In the genomic region with DNA sequence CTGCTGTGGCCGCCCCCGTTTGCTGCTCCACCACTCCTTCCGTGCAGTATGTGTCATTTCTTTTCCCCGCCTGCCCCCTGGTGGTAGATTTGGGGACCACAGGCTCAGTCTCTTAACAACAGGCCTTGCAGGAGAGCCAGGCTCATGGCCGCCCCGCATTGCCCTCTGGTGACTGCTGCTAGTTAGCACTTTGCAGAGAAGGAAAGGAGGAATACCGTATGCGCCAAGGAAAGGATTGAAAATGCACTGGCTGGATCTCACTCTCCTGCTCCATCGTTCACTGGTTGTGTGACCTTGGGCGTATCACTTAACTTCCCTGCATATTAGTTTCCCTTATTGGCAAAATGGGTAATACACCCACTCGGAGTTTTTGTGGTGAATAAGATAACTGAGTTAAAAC, we compare ENCODE assay signal across 1 cellular context.
TF ChIP-seq lines count a peak whose summit lies in the region.

No MANE protein-coding gene starts in this region.

TF ChIP-seq in HepG2, 621 proteins besides CTCF, POLR2A, EP300 and RAD21 (continued from another document and continues in another):
- TF ChIP-seq, protein P1, sequence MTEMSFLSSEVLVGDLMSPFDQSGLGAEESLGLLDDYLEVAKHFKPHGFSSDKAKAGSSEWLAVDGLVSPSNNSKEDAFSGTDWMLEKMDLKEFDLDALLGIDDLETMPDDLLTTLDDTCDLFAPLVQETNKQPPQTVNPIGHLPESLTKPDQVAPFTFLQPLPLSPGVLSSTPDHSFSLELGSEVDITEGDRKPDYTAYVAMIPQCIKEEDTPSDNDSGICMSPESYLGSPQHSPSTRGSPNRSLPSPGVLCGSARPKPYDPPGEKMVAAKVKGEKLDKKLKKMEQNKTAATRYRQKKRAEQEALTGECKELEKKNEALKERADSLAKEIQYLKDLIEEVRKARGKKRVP (CRISPR knock-in tag; IDR thresholded peaks at IDR 0.05) = no peak
- no peak for TF ChIP-seq NBN (conservative IDR thresholded peaks at IDR 0.05)
- no peak for TF ChIP-seq ZNF234 (CRISPR knock-in tag; conservative IDR thresholded peaks at IDR 0.05)
- TF ChIP-seq, protein P2, sequence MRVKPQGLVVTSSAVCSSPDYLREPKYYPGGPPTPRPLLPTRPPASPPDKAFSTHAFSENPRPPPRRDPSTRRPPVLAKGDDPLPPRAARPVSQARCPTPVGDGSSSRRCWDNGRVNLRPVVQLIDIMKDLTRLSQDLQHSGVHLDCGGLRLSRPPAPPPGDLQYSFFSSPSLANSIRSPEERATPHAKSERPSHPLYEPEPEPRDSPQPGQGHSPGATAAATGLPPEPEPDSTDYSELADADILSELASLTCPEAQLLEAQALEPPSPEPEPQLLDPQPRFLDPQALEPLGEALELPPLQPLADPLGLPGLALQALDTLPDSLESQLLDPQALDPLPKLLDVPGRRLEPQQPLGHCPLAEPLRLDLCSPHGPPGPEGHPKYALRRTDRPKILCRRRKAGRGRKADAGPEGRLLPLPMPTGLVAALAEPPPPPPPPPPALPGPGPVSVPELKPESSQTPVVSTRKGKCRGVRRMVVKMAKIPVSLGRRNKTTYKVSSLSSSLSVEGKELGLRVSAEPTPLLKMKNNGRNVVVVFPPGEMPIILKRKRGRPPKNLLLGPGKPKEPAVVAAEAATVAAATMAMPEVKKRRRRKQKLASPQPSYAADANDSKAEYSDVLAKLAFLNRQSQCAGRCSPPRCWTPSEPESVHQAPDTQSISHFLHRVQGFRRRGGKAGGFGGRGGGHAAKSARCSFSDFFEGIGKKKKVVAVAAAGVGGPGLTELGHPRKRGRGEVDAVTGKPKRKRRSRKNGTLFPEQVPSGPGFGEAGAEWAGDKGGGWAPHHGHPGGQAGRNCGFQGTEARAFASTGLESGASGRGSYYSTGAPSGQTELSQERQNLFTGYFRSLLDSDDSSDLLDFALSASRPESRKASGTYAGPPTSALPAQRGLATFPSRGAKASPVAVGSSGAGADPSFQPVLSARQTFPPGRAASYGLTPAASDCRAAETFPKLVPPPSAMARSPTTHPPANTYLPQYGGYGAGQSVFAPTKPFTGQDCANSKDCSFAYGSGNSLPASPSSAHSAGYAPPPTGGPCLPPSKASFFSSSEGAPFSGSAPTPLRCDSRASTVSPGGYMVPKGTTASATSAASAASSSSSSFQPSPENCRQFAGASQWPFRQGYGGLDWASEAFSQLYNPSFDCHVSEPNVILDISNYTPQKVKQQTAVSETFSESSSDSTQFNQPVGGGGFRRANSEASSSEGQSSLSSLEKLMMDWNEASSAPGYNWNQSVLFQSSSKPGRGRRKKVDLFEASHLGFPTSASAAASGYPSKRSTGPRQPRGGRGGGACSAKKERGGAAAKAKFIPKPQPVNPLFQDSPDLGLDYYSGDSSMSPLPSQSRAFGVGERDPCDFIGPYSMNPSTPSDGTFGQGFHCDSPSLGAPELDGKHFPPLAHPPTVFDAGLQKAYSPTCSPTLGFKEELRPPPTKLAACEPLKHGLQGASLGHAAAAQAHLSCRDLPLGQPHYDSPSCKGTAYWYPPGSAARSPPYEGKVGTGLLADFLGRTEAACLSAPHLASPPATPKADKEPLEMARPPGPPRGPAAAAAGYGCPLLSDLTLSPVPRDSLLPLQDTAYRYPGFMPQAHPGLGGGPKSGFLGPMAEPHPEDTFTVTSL (CRISPR knock-in tag; IDR thresholded peaks at IDR 0.05; ENCODE audit: borderline replicate concordance) = no peak
- TF ChIP-seq HES4 (CRISPR knock-in tag; IDR thresholded peaks at IDR 0.05; ENCODE audit: borderline replicate concordance) = no peak
- TF ChIP-seq MEF2D (CRISPR knock-in tag; IDR thresholded peaks at IDR 0.05) = no peak
- TF ChIP-seq POGZ (CRISPR knock-in tag; IDR thresholded peaks at IDR 0.05) = no peak
- TF ChIP-seq HDAC1 (CRISPR knock-in tag; IDR thresholded peaks at IDR 0.05) = no peak
- TF ChIP-seq IRX3 (CRISPR knock-in tag; IDR thresholded peaks at IDR 0.05; ENCODE audit: borderline replicate concordance, low read depth) = no peak
- TF ChIP-seq ZNF251 (CRISPR knock-in tag; IDR thresholded peaks at IDR 0.05) = no peak
- no peak for TF ChIP-seq ZNF138 (CRISPR knock-in tag; IDR thresholded peaks at IDR 0.05; ENCODE audit: low read depth)
- no peak for TF ChIP-seq SATB2 (CRISPR knock-in tag; IDR thresholded peaks at IDR 0.05)
- no peak for TF ChIP-seq ZNF563 (CRISPR knock-in tag; IDR thresholded peaks at IDR 0.05)
- TF ChIP-seq RFXANK (CRISPR knock-in tag; IDR thresholded peaks at IDR 0.05) = no peak
- TF ChIP-seq, protein P3, sequence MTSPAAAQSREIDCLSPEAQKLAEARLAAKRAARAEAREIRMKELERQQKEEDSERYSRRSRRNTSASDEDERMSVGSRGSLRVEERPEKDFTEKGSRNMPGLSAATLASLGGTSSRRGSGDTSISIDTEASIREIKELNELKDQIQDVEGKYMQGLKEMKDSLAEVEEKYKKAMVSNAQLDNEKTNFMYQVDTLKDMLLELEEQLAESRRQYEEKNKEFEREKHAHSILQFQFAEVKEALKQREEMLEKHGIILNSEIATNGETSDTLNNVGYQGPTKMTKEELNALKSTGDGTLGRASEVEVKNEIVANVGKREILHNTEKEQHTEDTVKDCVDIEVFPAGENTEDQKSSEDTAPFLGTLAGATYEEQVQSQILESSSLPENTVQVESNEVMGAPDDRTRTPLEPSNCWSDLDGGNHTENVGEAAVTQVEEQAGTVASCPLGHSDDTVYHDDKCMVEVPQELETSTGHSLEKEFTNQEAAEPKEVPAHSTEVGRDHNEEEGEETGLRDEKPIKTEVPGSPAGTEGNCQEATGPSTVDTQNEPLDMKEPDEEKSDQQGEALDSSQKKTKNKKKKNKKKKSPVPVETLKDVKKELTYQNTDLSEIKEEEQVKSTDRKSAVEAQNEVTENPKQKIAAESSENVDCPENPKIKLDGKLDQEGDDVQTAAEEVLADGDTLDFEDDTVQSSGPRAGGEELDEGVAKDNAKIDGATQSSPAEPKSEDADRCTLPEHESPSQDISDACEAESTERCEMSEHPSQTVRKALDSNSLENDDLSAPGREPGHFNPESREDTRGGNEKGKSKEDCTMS (CRISPR knock-in tag; conservative IDR thresholded peaks at IDR 0.05) = no peak
- TF ChIP-seq, protein P4, sequence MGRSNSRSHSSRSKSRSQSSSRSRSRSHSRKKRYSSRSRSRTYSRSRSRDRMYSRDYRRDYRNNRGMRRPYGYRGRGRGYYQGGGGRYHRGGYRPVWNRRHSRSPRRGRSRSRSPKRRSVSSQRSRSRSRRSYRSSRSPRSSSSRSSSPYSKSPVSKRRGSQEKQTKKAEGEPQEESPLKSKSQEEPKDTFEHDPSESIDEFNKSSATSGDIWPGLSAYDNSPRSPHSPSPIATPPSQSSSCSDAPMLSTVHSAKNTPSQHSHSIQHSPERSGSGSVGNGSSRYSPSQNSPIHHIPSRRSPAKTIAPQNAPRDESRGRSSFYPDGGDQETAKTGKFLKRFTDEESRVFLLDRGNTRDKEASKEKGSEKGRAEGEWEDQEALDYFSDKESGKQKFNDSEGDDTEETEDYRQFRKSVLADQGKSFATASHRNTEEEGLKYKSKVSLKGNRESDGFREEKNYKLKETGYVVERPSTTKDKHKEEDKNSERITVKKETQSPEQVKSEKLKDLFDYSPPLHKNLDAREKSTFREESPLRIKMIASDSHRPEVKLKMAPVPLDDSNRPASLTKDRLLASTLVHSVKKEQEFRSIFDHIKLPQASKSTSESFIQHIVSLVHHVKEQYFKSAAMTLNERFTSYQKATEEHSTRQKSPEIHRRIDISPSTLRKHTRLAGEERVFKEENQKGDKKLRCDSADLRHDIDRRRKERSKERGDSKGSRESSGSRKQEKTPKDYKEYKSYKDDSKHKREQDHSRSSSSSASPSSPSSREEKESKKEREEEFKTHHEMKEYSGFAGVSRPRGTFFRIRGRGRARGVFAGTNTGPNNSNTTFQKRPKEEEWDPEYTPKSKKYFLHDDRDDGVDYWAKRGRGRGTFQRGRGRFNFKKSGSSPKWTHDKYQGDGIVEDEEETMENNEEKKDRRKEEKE (IDR thresholded peaks at IDR 0.05) = no peak
- TF ChIP-seq, protein P5, sequence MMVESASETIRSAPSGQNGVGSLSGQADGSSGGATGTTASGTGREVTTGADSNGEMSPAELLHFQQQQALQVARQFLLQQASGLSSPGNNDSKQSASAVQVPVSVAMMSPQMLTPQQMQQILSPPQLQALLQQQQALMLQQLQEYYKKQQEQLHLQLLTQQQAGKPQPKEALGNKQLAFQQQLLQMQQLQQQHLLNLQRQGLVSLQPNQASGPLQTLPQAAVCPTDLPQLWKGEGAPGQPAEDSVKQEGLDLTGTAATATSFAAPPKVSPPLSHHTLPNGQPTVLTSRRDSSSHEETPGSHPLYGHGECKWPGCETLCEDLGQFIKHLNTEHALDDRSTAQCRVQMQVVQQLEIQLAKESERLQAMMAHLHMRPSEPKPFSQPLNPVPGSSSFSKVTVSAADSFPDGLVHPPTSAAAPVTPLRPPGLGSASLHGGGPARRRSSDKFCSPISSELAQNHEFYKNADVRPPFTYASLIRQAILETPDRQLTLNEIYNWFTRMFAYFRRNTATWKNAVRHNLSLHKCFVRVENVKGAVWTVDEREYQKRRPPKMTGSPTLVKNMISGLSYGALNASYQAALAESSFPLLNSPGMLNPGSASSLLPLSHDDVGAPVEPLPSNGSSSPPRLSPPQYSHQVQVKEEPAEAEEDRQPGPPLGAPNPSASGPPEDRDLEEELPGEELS (CRISPR knock-in tag; IDR thresholded peaks at IDR 0.05) = no peak
- TF ChIP-seq, protein P6, sequence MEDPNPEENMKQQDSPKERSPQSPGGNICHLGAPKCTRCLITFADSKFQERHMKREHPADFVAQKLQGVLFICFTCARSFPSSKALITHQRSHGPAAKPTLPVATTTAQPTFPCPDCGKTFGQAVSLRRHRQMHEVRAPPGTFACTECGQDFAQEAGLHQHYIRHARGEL (CRISPR knock-in tag; IDR thresholded peaks at IDR 0.05) = no peak
- TF ChIP-seq ETV5 (CRISPR knock-in tag; IDR thresholded peaks at IDR 0.05; ENCODE audit: borderline replicate concordance) = 0 out of 2 replicates have a peak, but pooled peaks have one; percentile 33
- TF ChIP-seq TBP (CRISPR knock-in tag; IDR thresholded peaks at IDR 0.05) = no peak
- TF ChIP-seq MXI1 (IDR thresholded peaks at IDR 0.05; ENCODE audit: borderline replicate concordance, low read depth, low read length) = no peak
- TF ChIP-seq, protein P7, sequence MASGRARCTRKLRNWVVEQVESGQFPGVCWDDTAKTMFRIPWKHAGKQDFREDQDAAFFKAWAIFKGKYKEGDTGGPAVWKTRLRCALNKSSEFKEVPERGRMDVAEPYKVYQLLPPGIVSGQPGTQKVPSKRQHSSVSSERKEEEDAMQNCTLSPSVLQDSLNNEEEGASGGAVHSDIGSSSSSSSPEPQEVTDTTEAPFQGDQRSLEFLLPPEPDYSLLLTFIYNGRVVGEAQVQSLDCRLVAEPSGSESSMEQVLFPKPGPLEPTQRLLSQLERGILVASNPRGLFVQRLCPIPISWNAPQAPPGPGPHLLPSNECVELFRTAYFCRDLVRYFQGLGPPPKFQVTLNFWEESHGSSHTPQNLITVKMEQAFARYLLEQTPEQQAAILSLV (CRISPR knock-in tag; IDR thresholded peaks at IDR 0.05; ENCODE audit: borderline replicate concordance) = no peak
- TF ChIP-seq CENPT (CRISPR knock-in tag; IDR thresholded peaks at IDR 0.05; ENCODE audit: low read depth) = no peak
- TF ChIP-seq SETDB1 (CRISPR knock-in tag; IDR thresholded peaks at IDR 0.05; ENCODE audit: borderline replicate concordance) = no peak
- TF ChIP-seq, protein P8, sequence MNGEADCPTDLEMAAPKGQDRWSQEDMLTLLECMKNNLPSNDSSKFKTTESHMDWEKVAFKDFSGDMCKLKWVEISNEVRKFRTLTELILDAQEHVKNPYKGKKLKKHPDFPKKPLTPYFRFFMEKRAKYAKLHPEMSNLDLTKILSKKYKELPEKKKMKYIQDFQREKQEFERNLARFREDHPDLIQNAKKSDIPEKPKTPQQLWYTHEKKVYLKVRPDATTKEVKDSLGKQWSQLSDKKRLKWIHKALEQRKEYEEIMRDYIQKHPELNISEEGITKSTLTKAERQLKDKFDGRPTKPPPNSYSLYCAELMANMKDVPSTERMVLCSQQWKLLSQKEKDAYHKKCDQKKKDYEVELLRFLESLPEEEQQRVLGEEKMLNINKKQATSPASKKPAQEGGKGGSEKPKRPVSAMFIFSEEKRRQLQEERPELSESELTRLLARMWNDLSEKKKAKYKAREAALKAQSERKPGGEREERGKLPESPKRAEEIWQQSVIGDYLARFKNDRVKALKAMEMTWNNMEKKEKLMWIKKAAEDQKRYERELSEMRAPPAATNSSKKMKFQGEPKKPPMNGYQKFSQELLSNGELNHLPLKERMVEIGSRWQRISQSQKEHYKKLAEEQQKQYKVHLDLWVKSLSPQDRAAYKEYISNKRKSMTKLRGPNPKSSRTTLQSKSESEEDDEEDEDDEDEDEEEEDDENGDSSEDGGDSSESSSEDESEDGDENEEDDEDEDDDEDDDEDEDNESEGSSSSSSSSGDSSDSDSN (CRISPR knock-in tag; IDR thresholded peaks at IDR 0.05) = 0 out of 2 replicates have a peak, but pooled peaks have one; percentile 18
- no peak for TF ChIP-seq NPAS2 (CRISPR knock-in tag; IDR thresholded peaks at IDR 0.05; ENCODE audit: borderline replicate concordance)
- TF ChIP-seq ZNF761 (CRISPR knock-in tag; conservative IDR thresholded peaks at IDR 0.05) = no peak
- no peak for TF ChIP-seq THYN1 (CRISPR knock-in tag; IDR thresholded peaks at IDR 0.05; ENCODE audit: borderline replicate concordance, low read depth)
- TF ChIP-seq, protein P9, sequence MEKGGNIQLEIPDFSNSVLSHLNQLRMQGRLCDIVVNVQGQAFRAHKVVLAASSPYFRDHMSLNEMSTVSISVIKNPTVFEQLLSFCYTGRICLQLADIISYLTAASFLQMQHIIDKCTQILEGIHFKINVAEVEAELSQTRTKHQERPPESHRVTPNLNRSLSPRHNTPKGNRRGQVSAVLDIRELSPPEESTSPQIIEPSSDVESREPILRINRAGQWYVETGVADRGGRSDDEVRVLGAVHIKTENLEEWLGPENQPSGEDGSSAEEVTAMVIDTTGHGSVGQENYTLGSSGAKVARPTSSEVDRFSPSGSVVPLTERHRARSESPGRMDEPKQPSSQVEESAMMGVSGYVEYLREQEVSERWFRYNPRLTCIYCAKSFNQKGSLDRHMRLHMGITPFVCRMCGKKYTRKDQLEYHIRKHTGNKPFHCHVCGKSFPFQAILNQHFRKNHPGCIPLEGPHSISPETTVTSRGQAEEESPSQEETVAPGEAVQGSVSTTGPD (CRISPR knock-in tag; IDR thresholded peaks at IDR 0.05) = no peak
- TF ChIP-seq ZNF180 (CRISPR knock-in tag; IDR thresholded peaks at IDR 0.05; ENCODE audit: borderline replicate concordance, low read depth) = no peak
- TF ChIP-seq, protein P10, sequence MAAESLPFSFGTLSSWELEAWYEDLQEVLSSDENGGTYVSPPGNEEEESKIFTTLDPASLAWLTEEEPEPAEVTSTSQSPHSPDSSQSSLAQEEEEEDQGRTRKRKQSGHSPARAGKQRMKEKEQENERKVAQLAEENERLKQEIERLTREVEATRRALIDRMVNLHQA (CRISPR knock-in tag; IDR thresholded peaks at IDR 0.05) = no peak
